2 cellular contexts compared by ENCODE assay signal in genomic region chr2:53715568-53715967, GRCh38.
TF ChIP-seq lines count a peak whose summit lies in the region.

No MANE protein-coding gene starts in this region.

TF ChIP-seq in liver, 16 proteins besides CTCF, POLR2A, EP300 and RAD21 (continued from another document):
- TF ChIP-seq ZBTB33 (IDR thresholded peaks at IDR 0.05) (no peak), FOXA1 (IDR thresholded peaks at IDR 0.05) (no peak), NR2F2 (IDR thresholded peaks at IDR 0.05) (no peak), SP1 (IDR thresholded peaks at IDR 0.05) (no peak), RXRA (IDR thresholded peaks at IDR 0.05) (no peak)

TF ChIP-seq in HepG2, 621 proteins besides CTCF, POLR2A, EP300 and RAD21 (continued from another document):
- no peak for TF ChIP-seq TBX2 (CRISPR knock-in tag; IDR thresholded peaks at IDR 0.05; ENCODE audit: borderline replicate concordance)
- no peak for TF ChIP-seq FOXA3 (CRISPR knock-in tag; IDR thresholded peaks at IDR 0.05)
- no peak for TF ChIP-seq ZMYM4 (CRISPR knock-in tag; IDR thresholded peaks at IDR 0.05)
- TF ChIP-seq HES4 (CRISPR knock-in tag; IDR thresholded peaks at IDR 0.05; ENCODE audit: borderline replicate concordance): no peak
- TF ChIP-seq ZSCAN9 (CRISPR knock-in tag; IDR thresholded peaks at IDR 0.05; ENCODE audit: borderline replicate concordance): no peak
